In genomic region chr21:27806261-27806660, GRCh38 we compare ENCODE assay signal across 22 cellular contexts.
DNase-seq lines count a peak whose midpoint lies in the region; ATAC-seq, FAIRE-seq and TF ChIP-seq lines count a peak whose summit lies in the region.
"Had no signal": no experiment of that assay in that cellular context is flagged by ENCODE, and none has a peak within 500 bp of the region (broad histone marks: within the 10 kb centered on the region; RNA-seq: fewer than 3 reads in every experiment).

No MANE protein-coding gene starts in this region.

- 25% methylated on average over 5 of the region's 5 CpGs for WGBS in smooth muscle cell (ENCODE audit: low lambda C conversion rate)

- H3K4me3 ChIP-seq in fibroblast of lung (replicated peaks in 1 of 4; ENCODE audit: control extremely low read depth in 1 of 4, insufficient read depth in 1 of 4, low read depth in 3 of 4, low read length in 4 of 4): no peak overlapping the region
- H3K4me3 ChIP-seq in smooth muscle cell: peak overlapping the region; percentile 2

- H4K20me1 ChIP-seq in fibroblast of lung (ENCODE audit: control insufficient read depth, extremely low read depth, insufficient read depth, low read length): no peaks in the 10 kb centered on the region
- no peaks in the 10 kb centered on the region for H4K20me1 ChIP-seq in smooth muscle cell (ENCODE audit: low read depth)

- no peak for FAIRE-seq in frontal cortex (lab: Jason Lieb, UNC)
- FAIRE-seq: A204.1, GM12891 had no signal

- H3K36me3 ChIP-seq in fibroblast of lung (ENCODE audit: control insufficient read depth, insufficient read depth, low read length) (no peaks in the 10 kb centered on the region), smooth muscle cell (ENCODE audit: low read depth) (no peaks in the 10 kb centered on the region)

- no peaks in the 10 kb centered on the region for H3F3A ChIP-seq in smooth muscle cell (ENCODE audit: low read depth)

- H3K9ac ChIP-seq in fibroblast of lung (ENCODE audit: insufficient read depth, low read length) (no peak overlapping the region), smooth muscle cell (ENCODE audit: low read depth) (no peak overlapping the region)
- H3K9ac ChIP-seq: SK-N-SH had no signal

- no peak for TF ChIP-seq CTCF in fibroblast of lung (conservative IDR thresholded peaks at IDR 0.05 in 1 of 2, IDR thresholded peaks at IDR 0.05 in 1 of 2; ENCODE audit: low read depth in 1 of 2, low read length in 2 of 2)
- no peak for TF ChIP-seq CTCF in smooth muscle cell (IDR thresholded peaks at IDR 0.05; ENCODE audit: borderline replicate concordance, insufficient read depth, poor library complexity, severe bottlenecking)

- H3K79me2 ChIP-seq in fibroblast of lung (ENCODE audit: control insufficient read depth, insufficient read depth, low read length): no peaks in the 10 kb centered on the region
- H3K79me2 ChIP-seq in smooth muscle cell (ENCODE audit: low read depth): no peaks in the 10 kb centered on the region

- H3K27me3 ChIP-seq in fibroblast of lung (ENCODE audit: control insufficient read depth, insufficient read depth, low read length): no peaks in the 10 kb centered on the region
- H3K27me3 ChIP-seq in smooth muscle cell (ENCODE audit: low read depth): no peaks in the 10 kb centered on the region

- H3K4me1 ChIP-seq in fibroblast of lung (ENCODE audit: control insufficient read depth, extremely low read depth, insufficient read depth, low read length) (no peaks in the 10 kb centered on the region), smooth muscle cell (ENCODE audit: low read depth) (no peaks in the 10 kb centered on the region)

- H3K9me3 ChIP-seq in fibroblast of lung (ENCODE audit: control insufficient read depth, insufficient read depth, low read depth, low read length) (no peaks in the 10 kb centered on the region), smooth muscle cell (replicated peaks; ENCODE audit: low read depth) (no peaks in the 10 kb centered on the region)
- H3K9me3 ChIP-seq: Caco-2, SK-N-SH had no signal

- H3K4me2 ChIP-seq in fibroblast of lung (ENCODE audit: extremely low read depth, insufficient read depth, low read length) (no peak overlapping the region), smooth muscle cell (peak overlapping the region; percentile 34)
- H3K4me2 ChIP-seq: SK-N-SH had no signal

- DNase-seq in EL: peak; percentile 64
- DNase-seq in M059J (ENCODE audit: low read depth): peak; percentile 74
- no peak for DNase-seq in fibroblast of lung (ENCODE audit: low read depth in 2 of 2)
- no peak for DNase-seq in smooth muscle cell (lab: John Stamatoyannopoulos, UW; ENCODE audit: unreplicated experiment)
- no peak for DNase-seq in activated T-cell treated with anti-CD3 and anti-CD28 coated beads for 4 hours
- DNase-seq in frontal cortex (ENCODE audit: low spot score in 2 of 2): no peak
- DNase-seq: CD4-positive, alpha-beta T cell; DMS153; H9; KBM-7; NCI-H1417; NCI-H187; NCI-H2107; NCI-H510A treated with DMSO at 0.1 percent for 48 hours; NCI-H82; RPMI8226; SHP77 treated with DMSO at 0.1 percent for 48 hours; SK-N-SH had no signal

- ATAC-seq in HG02973 (IDR thresholded peaks at IDR 0.05; ENCODE audit: unreplicated experiment): no peak

- H3K27ac ChIP-seq in fibroblast of lung (ENCODE audit: insufficient read depth, low read length) (no peak overlapping the region), smooth muscle cell (ENCODE audit: low read depth) (peak overlapping the region; percentile 27)

- H2AFZ ChIP-seq in fibroblast of lung (ENCODE audit: low read length): peak overlapping the region; percentile 15
- H2AFZ ChIP-seq in smooth muscle cell (ENCODE audit: low read depth): peak overlapping the region; percentile 10

Comparison
In these comparisons a context has a peak if more than half of its experiments do, and no peak if none do; other contexts are left out.
1. DNase-seq: peak in EL (single experiment) and M059J (single experiment); none in fibroblast of lung (0 of 2), smooth muscle cell (single experiment), activated T-cell treated with anti-CD3 and anti-CD28 coated beads for 4 hours (single experiment) and frontal cortex (0 of 2).